In the genomic region with DNA sequence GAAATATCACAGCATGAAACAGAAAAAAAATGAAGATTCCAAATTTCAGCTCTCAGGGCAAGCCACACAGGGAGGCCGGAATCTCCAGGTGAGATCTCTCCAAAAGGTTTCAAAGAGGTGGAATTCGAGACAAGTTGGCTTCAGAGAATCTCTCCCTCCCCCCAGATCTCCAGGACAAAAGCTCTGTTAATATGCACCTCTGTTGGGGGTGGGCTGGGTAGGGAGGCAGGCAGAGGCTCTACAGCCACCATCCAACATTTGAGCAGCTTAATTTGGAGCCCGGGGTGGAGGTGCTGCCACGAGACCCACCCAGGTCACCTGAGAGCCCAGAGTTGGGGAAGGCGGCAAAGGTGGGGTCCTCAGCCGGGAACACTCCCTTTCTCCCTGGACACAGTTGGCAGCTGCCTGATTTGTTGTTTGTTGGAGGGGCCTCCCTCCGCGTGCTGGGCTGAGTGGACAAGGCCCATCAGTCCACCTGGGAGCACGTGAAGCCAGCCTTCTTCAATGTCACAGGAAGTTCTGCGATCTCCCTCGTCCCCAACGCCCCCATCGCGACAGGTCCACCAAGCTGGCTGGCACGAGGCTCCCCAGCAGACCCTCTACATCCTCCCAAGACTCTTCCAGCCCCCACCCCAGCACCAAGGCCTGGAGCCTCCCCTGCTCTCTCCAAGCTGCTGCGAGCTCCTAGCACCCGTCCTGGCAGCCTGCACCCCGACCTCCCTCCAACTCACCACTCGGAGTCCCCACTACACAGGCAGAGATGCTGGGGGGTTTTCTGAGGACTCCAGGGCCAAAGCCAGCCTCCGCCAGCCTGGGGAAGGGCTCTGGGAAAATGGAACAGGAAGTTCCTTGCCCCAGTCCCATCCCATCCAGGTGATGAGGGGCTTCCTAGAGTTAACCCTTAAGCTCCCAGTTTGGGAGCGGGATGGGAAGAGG, we compare ENCODE assay signal across 11 cellular contexts. TPM values are rescaled to one million over a fixed set of nuclear protein-coding genes. Genes with fewer than 3 reads are reported as not detected.
DNase-seq lines count a peak whose midpoint lies in the region; ATAC-seq, FAIRE-seq and TF ChIP-seq lines count a peak whose summit lies in the region.
"Had no signal": no experiment of that assay in that cellular context is flagged by ENCODE, and none has a peak within 500 bp of the region (broad histone marks: within the 10 kb centered on the region; RNA-seq: fewer than 3 reads in every experiment).

A gene (minus strand): TSS at position 836 of the 936 bp plus-strand sequence. CDS start 6,357 bp downstream, outside the sequence.

- peak within 1 kb of the TSS; percentile 71 for H3K27ac Mint-ChIP-seq in CD4-positive, alpha-beta T cell
- no peak within 1 kb of the TSS for H3K27ac Mint-ChIP-seq in nephron progenitor cell

- H4K8ac ChIP-seq in H1 (ENCODE audit: extremely low read depth, insufficient read depth, low read length): peak within 1 kb of the TSS; percentile 87; the same call in 1 of the 2 replicates

- H3K27ac ChIP-seq in CD4-positive, alpha-beta T cell (ENCODE audit: low read depth, low read length): no peak within 1 kb of the TSS
- H3K27ac ChIP-seq in H1 (ENCODE audit: low read depth, low read length) (peak within 1 kb of the TSS; percentile 93), sigmoid colon (peak within 1 kb of the TSS in 1 of 4 donors; percentile 19)

- intact Hi-C loops in CD4-positive, alpha-beta T cell (cut with DNase I, micrococcal nuclease): loop anchor here in 1 of 2 experiments (2.0 kb wide), 1 partner anchor 22 kb away; no protein-coding TSS in a partner anchor
- intact Hi-C loops in sigmoid colon (cut with DNase I): no loop called here

- no peak for DNase-seq in CD4-positive, alpha-beta T cell
- DNase-seq in LNCaP clone FGC (ENCODE audit: low read depth): no peak
- peak; percentile 72 to 86 for DNase-seq in H1 (ENCODE audit: low read depth in 1 of 2, low spot score in 2 of 2)
- DNase-seq in nephron progenitor cell: no peak
- DNase-seq in sigmoid colon: no peak
- DNase-seq in NK-92 (lab: John Stamatoyannopoulos, UW; ENCODE audit: unreplicated experiment): no peak
- no peak for DNase-seq in NCI-H2081 (lab: John Stamatoyannopoulos, UW)
- DNase-seq: activated CD4-positive, alpha-beta T cell treated with anti-CD3 and anti-CD28 coated beads, Interleukin-2, amount 50 U/mL, for 4 hours had no signal

- TF ChIP-seq EP300 in H1 (IDR thresholded peaks at IDR 0.05; ENCODE audit: borderline replicate concordance in 1 of 2, low read depth in 2 of 2, low read length in 2 of 2) (peak in 1 of 2 experiments; percentile 32; a peak in 1 of 3 replicates), sigmoid colon (IDR thresholded peaks at IDR 0.05) (no peak)

- H2BK20ac ChIP-seq in H1 (ENCODE audit: low read length): peak within 1 kb of the TSS; percentile 91; the same call in 1 of the 2 replicates

- H3K9me3 ChIP-seq in CD4-positive, alpha-beta T cell (ENCODE audit: control insufficient read depth, low read length): no peaks in the 10 kb centered on the region
- no peaks in the 10 kb centered on the region for H3K9me3 ChIP-seq in H1 (ENCODE audit: insufficient read depth in 2 of 2, low read depth in 1 of 2, low read length in 1 of 2)
- H3K9me3 ChIP-seq in sigmoid colon: no peaks in the 10 kb centered on the region

- 3% methylated on average over 15 of the region's 21 CpGs; no CpG with 5 or more reads in 1 of the 2 experiments for WGBS in H1 (ENCODE audit: extremely low coverage in 1 of 2, insufficient coverage in 1 of 2, insufficient read length in 1 of 2, insufficient replicate concordance in 2 of 2, low coverage in 1 of 2, low lambda C conversion rate in 2 of 2, missing lambda C conversion rate in 1 of 2), 2 experiments
- WGBS in sigmoid colon, 2 donors: 55 to 67% methylated on average over 21 of the region's 21 CpGs

- H4K20me1 ChIP-seq in H1 (replicated peaks in 1 of 2; ENCODE audit: control insufficient read depth in 1 of 2, insufficient read depth in 2 of 2, low read length in 2 of 2): peaks cover 0 to 4% of the 10 kb centered on the region in 2 experiments

- H3K4me1 ChIP-seq in H1 (replicated peaks in 1 of 4; ENCODE audit: control insufficient read depth in 3 of 4, insufficient read depth in 4 of 4, low read length in 3 of 4): peaks cover 14 to 30% (median 16%) of the 10 kb centered on the region in 4 experiments
- H3K4me1 ChIP-seq in sigmoid colon: peaks cover 0 to 11% (median 7%) of the 10 kb centered on the region in 4 donors

- H2AK5ac ChIP-seq in H1 (ENCODE audit: low read depth, low read length): peak within 1 kb of the TSS; percentile 98

- H3K36me3 ChIP-seq in H1 (ENCODE audit: control insufficient read depth in 2 of 4, insufficient read depth in 4 of 4, low read length in 3 of 4) (peaks cover 0 to 9% (median 0%) of the 10 kb centered on the region in 4 experiments; a peak in 2 of 8 replicates), sigmoid colon (no peaks in the 10 kb centered on the region)

- peak within 1 kb of the TSS; percentile 24 for H3K4me3 ChIP-seq in LNCaP clone FGC (ENCODE audit: low read depth, low read length)
- peak within 1 kb of the TSS; percentile 67 to 96 (median 88) for H3K4me3 ChIP-seq in H1 (ENCODE audit: extremely low read depth in 1 of 4, insufficient read depth in 2 of 4, low read depth in 3 of 4, low read length in 4 of 4)
- H3K4me3 ChIP-seq in sigmoid colon: peak within 1 kb of the TSS in 1 of 4 donors; percentile 25

- H3K27me3 ChIP-seq in CD4-positive, alpha-beta T cell (ENCODE audit: control insufficient read depth, insufficient read depth, low read length): no peaks in the 10 kb centered on the region
- no peaks in the 10 kb centered on the region for H3K27me3 ChIP-seq in H1 (replicated peaks in 1 of 4; ENCODE audit: control insufficient read depth in 3 of 4, extremely low read depth in 1 of 4, insufficient read depth in 3 of 4, low read length in 3 of 4)
- H3K27me3 ChIP-seq in sigmoid colon: peaks cover 6 to 40% (median 24%) of the 10 kb centered on the region in 3 donors

- H3K56ac ChIP-seq in H1 (replicated peaks; ENCODE audit: insufficient read length, low read depth, low read length): peak within 1 kb of the TSS; percentile 93

- H3K14ac ChIP-seq in H1 (ENCODE audit: insufficient read length): peak within 1 kb of the TSS; percentile 95

- H2BK5ac ChIP-seq in H1 (ENCODE audit: low read depth, low read length): peak within 1 kb of the TSS; percentile 99

- H3K9me3 Mint-ChIP-seq in CD4-positive, alpha-beta T cell: no peaks in the 10 kb centered on the region
- no peaks in the 10 kb centered on the region for H3K9me3 Mint-ChIP-seq in nephron progenitor cell

- TF ChIP-seq RAD21 in H1 (IDR thresholded peaks at IDR 0.05 in 1 of 2, conservative IDR thresholded peaks at IDR 0.05 in 1 of 2; ENCODE audit: low read depth in 2 of 2, low read length in 2 of 2): no peak; a peak in 1 of 4 replicates

- CTCF ChIA-PET in CD4-positive, alpha-beta T cell (lab: Charles Lee): interaction anchor here (1.5 to 3.7 kb wide), 4 partner anchors 30 to 67 kb away, joined by 4 to 30 read pairs (median 10); no protein-coding TSS in a partner anchor
- CTCF ChIA-PET in H1 (lab: Charles Lee; ENCODE audit: partially characterized antibody): interaction anchor here (0.5 to 36.8 kb wide), 19 partner anchors 10 to 80 kb away, joined by 3 to 619 read pairs (median 6); a partner anchor contains a TSS

- H2BK15ac ChIP-seq in H1 (ENCODE audit: low read length): peak within 1 kb of the TSS; percentile 97

- H3K4me3 Mint-ChIP-seq in CD4-positive, alpha-beta T cell: peak within 1 kb of the TSS; percentile 82
- H3K4me3 Mint-ChIP-seq in nephron progenitor cell: peak within 1 kb of the TSS; percentile 84

- no peak for TF ChIP-seq CTCF in CD4-positive, alpha-beta T cell (IDR thresholded peaks at IDR 0.05)
- no peak for TF ChIP-seq CTCF in LNCaP clone FGC (IDR thresholded peaks at IDR 0.05; ENCODE audit: control insufficient read depth, extremely low read depth, insufficient read depth)
- TF ChIP-seq CTCF in H1 (IDR thresholded peaks at IDR 0.05; ENCODE audit: control extremely low read depth in 1 of 3, insufficient read depth in 1 of 3, low read depth in 1 of 3, low read length in 3 of 3): no peak
- TF ChIP-seq CTCF in nephron progenitor cell (IDR thresholded peaks at IDR 0.05): no peak
- no peak for TF ChIP-seq CTCF in sigmoid colon (IDR thresholded peaks at IDR 0.05)

- ATAC-seq in CD4-positive, alpha-beta T cell (ENCODE audit: poor library complexity): no peak
- no peak for ATAC-seq in GM18502 (IDR thresholded peaks at IDR 0.05; ENCODE audit: poor library complexity, unreplicated experiment)

- no peak within 1 kb of the TSS for H2AFZ ChIP-seq in H1 (ENCODE audit: low read length)

- H3K4ac ChIP-seq in H1 (replicated peaks; ENCODE audit: insufficient read length, low read depth, low read length): peak within 1 kb of the TSS; percentile 100

- H3K23me2 ChIP-seq in H1 (ENCODE audit: low read depth, low read length): peaks cover 20% of the 10 kb centered on the region

- H3K79me1 ChIP-seq in H1 (ENCODE audit: low read depth, low read length): peaks cover 4% of the 10 kb centered on the region; the same call in 1 of the 2 replicates

- H3K23ac ChIP-seq in H1 (ENCODE audit: insufficient read length): no peak within 1 kb of the TSS

- POLR2A ChIA-PET in CD4-positive, alpha-beta T cell (lab: Charles Lee): interaction anchor here (0.8 to 9.3 kb wide), 10 partner anchors 19 to 303 kb away, joined by 3 to 91 read pairs (median 7); a partner anchor contains a TSS
- POLR2A ChIA-PET in H1 (lab: Charles Lee; ENCODE audit: partially characterized antibody): interaction anchor here (0.6 to 15.4 kb wide), 44 partner anchors 10 to 185 kb away, joined by 3 to 169 read pairs (median 6); a partner anchor contains a TSS

- peak within 1 kb of the TSS; percentile 99 for H4K5ac ChIP-seq in H1 (ENCODE audit: insufficient read length, low read depth, low read length)

- H2BK12ac ChIP-seq in H1 (ENCODE audit: low read depth, low read length): peak within 1 kb of the TSS; percentile 98

- H3K79me2 ChIP-seq in H1 (ENCODE audit: control insufficient read depth in 1 of 2, insufficient read depth in 2 of 2, low read length in 2 of 2): peaks cover 11 to 49% of the 10 kb centered on the region in 2 experiments; a peak in 3 of 4 replicates

- peak within 1 kb of the TSS; percentile 100 for H4K91ac ChIP-seq in H1 (replicated peaks; ENCODE audit: insufficient read length, low read length)

- TF ChIP-seq POLR2A in H1 (IDR thresholded peaks at IDR 0.05; ENCODE audit: control extremely low read depth in 1 of 2, low read depth in 2 of 2, low read length in 2 of 2) (peak; percentile 77 to 94), sigmoid colon (IDR thresholded peaks at IDR 0.05) (no peak)

- H3K4me2 ChIP-seq in H1 (ENCODE audit: insufficient read depth in 1 of 2, low read depth in 2 of 2, low read length in 2 of 2): peak within 1 kb of the TSS; percentile 82 to 94

- peaks cover 74% of the 10 kb centered on the region for H3K4me1 Mint-ChIP-seq in CD4-positive, alpha-beta T cell (ENCODE audit: low read depth)
- peaks cover 59% of the 10 kb centered on the region for H3K4me1 Mint-ChIP-seq in nephron progenitor cell

- peak within 1 kb of the TSS; percentile 100 for H3K18ac ChIP-seq in H1 (ENCODE audit: extremely low read depth, low read length)

- peak within 1 kb of the TSS; percentile 55 to 88 (median 87) for H3K9ac ChIP-seq in H1 (replicated peaks in 1 of 4; ENCODE audit: extremely low read depth in 1 of 4, low read depth in 3 of 4, low read length in 3 of 4)

- H3K36me3 Mint-ChIP-seq in CD4-positive, alpha-beta T cell (ENCODE audit: low read depth): no peaks in the 10 kb centered on the region
- no peaks in the 10 kb centered on the region for H3K36me3 Mint-ChIP-seq in nephron progenitor cell (ENCODE audit: low read depth)

- FAIRE-seq in H1 (lab: Jason Lieb, UNC): no peak
- FAIRE-seq: GM12892 had no signal

- peak within 1 kb of the TSS; percentile 99 for H2BK120ac ChIP-seq in H1 (replicated peaks; ENCODE audit: low read depth, low read length)

- H3K27me3 Mint-ChIP-seq in CD4-positive, alpha-beta T cell: no peaks in the 10 kb centered on the region
- peaks cover 58% of the 10 kb centered on the region for H3K27me3 Mint-ChIP-seq in nephron progenitor cell (ENCODE audit: low read depth, poor library complexity)

RNA-seq across cellular contexts. Expression of the gene that starts here (rescaled TPM):
- under 1 TPM; 0.36 to 0.56 TPM for total RNA-seq in CD4-positive, alpha-beta T cell
- total RNA-seq in H1 (2021; fragmentation: NEBNext Ultra II Directional; extraction: Animal tissue kit (Norgen Biotek cat#: 25700)): 195 and 209 TPM in 2 replicates
- 314 and 488 TPM in 2 replicates for polyA plus RNA-seq in H1 (2011; rRNA removed)
- 301 TPM for polyA plus RNA-seq in H1 (2011; cell fraction: cytosol; rRNA removed)
- 563 TPM for polyA plus RNA-seq in H1 (2011; cell fraction: nucleus; rRNA removed)
- polyA plus RNA-seq in H1 (2012, experiment 1 of 2): 98.9 to 176 TPM (median 156 TPM) in 4 replicates
- polyA plus RNA-seq in H1 (2012, experiment 2 of 2): 133 TPM
- polyA plus RNA-seq in H1 (2013, experiment 1 of 2): 170 TPM
- 151 TPM for polyA plus RNA-seq in H1 (2013, experiment 2 of 2)
- polyA minus RNA-seq in H1 (2011; rRNA and poly(A)+ RNA removed): 24.5 and 37.6 TPM in 2 replicates
- polyA minus RNA-seq in H1 (2011; cell fraction: cytosol; rRNA and poly(A)+ RNA removed): 133 TPM
- 97.3 TPM for polyA minus RNA-seq in H1 (2011; cell fraction: nucleus; rRNA and poly(A)+ RNA removed)
- not detected for total RNA-seq in sigmoid colon
- polyA plus RNA-seq in sigmoid colon: not detected
- total RNA-seq: glomerular endothelial cell had no signal

Comparison
In these comparisons a context has a peak if more than half of its experiments do, and no peak if none do; other contexts are left out.
1. RNA of the gene that starts here (total RNA-seq): 195 to 209 TPM in H1; 0.36 to 0.56 TPM in CD4-positive, alpha-beta T cell and not detected in sigmoid colon; every median in the first group is over 100 times any median in the second.
2. RNA of the gene that starts here (polyA plus RNA-seq): 98.9 to 563 TPM in H1; not detected in sigmoid colon; every median in the first group is over 10 times any median in the second.
3. DNase-seq: peak in H1 (2 of 2); none in CD4-positive, alpha-beta T cell (0 of 10), LNCaP clone FGC (single experiment), nephron progenitor cell (single experiment), sigmoid colon (single experiment), NK-92 (single experiment) and NCI-H2081 (0 of 2).
4. POLR2A ChIP-seq: peak in H1 (2 of 2); none in sigmoid colon (0 of 2).